ENCODE assay signal across 1 cellular context in genomic region chr19:50794074-50794777, GRCh38.
TF ChIP-seq lines count a peak whose summit lies in the region.

No MANE protein-coding gene starts in this region.

TF ChIP-seq in H1, 55 proteins besides CTCF, POLR2A, EP300 and RAD21:
- TF ChIP-seq RFX5 (IDR thresholded peaks at IDR 0.05; ENCODE audit: borderline replicate concordance, low read depth, low read length) (no peak), SP4 (IDR thresholded peaks at IDR 0.05; ENCODE audit: low read length) (0 out of 2 replicates have a peak, but pooled peaks have one; percentile 4), TAF7 (optimal IDR thresholded peaks at IDR 0.05; ENCODE audit: borderline replicate concordance, low read depth, low read length) (peak; percentile 61), ASH2L (IDR thresholded peaks at IDR 0.05; ENCODE audit: low read length) (peak; percentile 26), YY1 (IDR thresholded peaks at IDR 0.05; ENCODE audit: low read depth, low read length) (0 out of 2 replicates have a peak, but pooled peaks have one; percentile 14), SP2 (IDR thresholded peaks at IDR 0.05; ENCODE audit: low read length) (no peak), ATF2 (IDR thresholded peaks at IDR 0.05; ENCODE audit: low read length) (peak; percentile 21; the same call in 1 of the 2 replicates), TCF12 (IDR thresholded peaks at IDR 0.05; ENCODE audit: low read depth, low read length) (no peak), CHD2 (IDR thresholded peaks at IDR 0.05; ENCODE audit: low read length) (peak; percentile 11; the same call in 1 of the 2 replicates), POLR2AphosphoS5 (IDR thresholded peaks at IDR 0.05; ENCODE audit: low read depth, low read length) (peak; percentile 82; the same call in 1 of the 2 replicates)
TF ChIP-seq in H1: peak in this region for 7.
